ENCODE assay signal across 1 cellular context in the genomic region with DNA sequence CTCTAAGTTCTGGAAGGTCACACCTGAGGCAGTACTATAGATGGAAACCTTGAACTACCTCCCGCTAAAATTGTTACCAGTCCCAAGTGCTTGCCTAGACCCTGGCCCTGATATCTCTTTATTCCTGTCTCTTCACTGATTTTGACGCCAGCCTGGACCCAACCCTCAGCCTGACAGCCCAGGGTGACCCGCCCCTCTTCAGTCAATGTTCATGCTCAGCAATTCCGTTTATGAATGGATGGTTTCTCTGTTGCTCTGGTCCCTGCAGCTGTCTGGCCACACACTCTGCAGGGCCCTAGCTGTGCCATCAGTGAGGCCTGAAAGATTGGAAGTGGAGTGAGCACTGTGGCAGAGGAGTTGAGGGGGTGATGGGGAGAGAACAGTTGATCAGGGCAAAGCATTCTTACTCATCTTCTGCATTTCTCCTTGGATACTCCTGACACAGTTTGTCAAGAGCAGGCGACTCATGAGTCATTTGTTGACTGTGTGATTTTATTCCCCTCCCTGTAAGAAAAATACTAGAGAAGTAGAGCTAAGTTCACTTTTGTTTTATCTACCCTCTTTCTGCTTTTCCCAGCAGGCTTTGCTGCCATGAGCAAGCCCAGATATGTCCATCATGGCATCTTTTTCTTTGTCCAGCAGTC.
A peak's percentile ranks its signal among the peaks of the same experiment; 100 is the strongest.
TF ChIP-seq lines count a peak whose summit lies in the region.

No MANE protein-coding gene starts in this region.

TF ChIP-seq in HepG2, 621 proteins besides CTCF, POLR2A, EP300 and RAD21 (continued from another document and continues in another):
- TF ChIP-seq, protein P1, sequence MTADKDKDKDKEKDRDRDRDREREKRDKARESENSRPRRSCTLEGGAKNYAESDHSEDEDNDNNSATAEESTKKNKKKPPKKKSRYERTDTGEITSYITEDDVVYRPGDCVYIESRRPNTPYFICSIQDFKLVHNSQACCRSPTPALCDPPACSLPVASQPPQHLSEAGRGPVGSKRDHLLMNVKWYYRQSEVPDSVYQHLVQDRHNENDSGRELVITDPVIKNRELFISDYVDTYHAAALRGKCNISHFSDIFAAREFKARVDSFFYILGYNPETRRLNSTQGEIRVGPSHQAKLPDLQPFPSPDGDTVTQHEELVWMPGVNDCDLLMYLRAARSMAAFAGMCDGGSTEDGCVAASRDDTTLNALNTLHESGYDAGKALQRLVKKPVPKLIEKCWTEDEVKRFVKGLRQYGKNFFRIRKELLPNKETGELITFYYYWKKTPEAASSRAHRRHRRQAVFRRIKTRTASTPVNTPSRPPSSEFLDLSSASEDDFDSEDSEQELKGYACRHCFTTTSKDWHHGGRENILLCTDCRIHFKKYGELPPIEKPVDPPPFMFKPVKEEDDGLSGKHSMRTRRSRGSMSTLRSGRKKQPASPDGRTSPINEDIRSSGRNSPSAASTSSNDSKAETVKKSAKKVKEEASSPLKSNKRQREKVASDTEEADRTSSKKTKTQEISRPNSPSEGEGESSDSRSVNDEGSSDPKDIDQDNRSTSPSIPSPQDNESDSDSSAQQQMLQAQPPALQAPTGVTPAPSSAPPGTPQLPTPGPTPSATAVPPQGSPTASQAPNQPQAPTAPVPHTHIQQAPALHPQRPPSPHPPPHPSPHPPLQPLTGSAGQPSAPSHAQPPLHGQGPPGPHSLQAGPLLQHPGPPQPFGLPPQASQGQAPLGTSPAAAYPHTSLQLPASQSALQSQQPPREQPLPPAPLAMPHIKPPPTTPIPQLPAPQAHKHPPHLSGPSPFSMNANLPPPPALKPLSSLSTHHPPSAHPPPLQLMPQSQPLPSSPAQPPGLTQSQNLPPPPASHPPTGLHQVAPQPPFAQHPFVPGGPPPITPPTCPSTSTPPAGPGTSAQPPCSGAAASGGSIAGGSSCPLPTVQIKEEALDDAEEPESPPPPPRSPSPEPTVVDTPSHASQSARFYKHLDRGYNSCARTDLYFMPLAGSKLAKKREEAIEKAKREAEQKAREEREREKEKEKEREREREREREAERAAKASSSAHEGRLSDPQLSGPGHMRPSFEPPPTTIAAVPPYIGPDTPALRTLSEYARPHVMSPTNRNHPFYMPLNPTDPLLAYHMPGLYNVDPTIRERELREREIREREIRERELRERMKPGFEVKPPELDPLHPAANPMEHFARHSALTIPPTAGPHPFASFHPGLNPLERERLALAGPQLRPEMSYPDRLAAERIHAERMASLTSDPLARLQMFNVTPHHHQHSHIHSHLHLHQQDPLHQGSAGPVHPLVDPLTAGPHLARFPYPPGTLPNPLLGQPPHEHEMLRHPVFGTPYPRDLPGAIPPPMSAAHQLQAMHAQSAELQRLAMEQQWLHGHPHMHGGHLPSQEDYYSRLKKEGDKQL (CRISPR knock-in tag; IDR thresholded peaks at IDR 0.05; ENCODE audit: low read depth), result no peak
- TF ChIP-seq ZFAT (CRISPR knock-in tag; conservative IDR thresholded peaks at IDR 0.05), result no peak
- TF ChIP-seq ZNF761 (CRISPR knock-in tag; conservative IDR thresholded peaks at IDR 0.05), result no peak
- no peak for TF ChIP-seq ZMYM4 (CRISPR knock-in tag; IDR thresholded peaks at IDR 0.05)
- TF ChIP-seq RXRA (CRISPR knock-in tag; IDR thresholded peaks at IDR 0.05), result no peak
- TF ChIP-seq DPF2 (CRISPR knock-in tag; IDR thresholded peaks at IDR 0.05; ENCODE audit: borderline replicate concordance, low read depth), result no peak
- no peak for TF ChIP-seq ZNF737 (CRISPR knock-in tag; IDR thresholded peaks at IDR 0.05; ENCODE audit: borderline replicate concordance)
- TF ChIP-seq ZFP62 (CRISPR knock-in tag; IDR thresholded peaks at IDR 0.05), result no peak
- TF ChIP-seq FOXJ3 (CRISPR knock-in tag; IDR thresholded peaks at IDR 0.05; ENCODE audit: borderline replicate concordance), result no peak
- TF ChIP-seq CAMTA2 (CRISPR knock-in tag; IDR thresholded peaks at IDR 0.05; ENCODE audit: borderline replicate concordance), result no peak
- TF ChIP-seq, protein P2, sequence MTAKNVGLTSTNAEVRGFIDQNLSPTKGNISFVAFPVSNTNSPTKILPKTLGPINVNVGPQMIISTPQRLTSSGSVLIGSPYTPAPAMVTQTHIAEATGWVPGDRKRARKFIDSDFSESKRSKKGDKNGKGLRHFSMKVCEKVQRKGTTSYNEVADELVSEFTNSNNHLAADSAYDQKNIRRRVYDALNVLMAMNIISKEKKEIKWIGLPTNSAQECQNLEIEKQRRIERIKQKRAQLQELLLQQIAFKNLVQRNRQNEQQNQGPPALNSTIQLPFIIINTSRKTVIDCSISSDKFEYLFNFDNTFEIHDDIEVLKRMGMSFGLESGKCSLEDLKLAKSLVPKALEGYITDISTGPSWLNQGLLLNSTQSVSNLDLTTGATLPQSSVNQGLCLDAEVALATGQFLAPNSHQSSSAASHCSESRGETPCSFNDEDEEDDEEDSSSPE (CRISPR knock-in tag; IDR thresholded peaks at IDR 0.05), result no peak
- TF ChIP-seq FOXK2 (IDR thresholded peaks at IDR 0.05), result no peak
- TF ChIP-seq, protein P3, sequence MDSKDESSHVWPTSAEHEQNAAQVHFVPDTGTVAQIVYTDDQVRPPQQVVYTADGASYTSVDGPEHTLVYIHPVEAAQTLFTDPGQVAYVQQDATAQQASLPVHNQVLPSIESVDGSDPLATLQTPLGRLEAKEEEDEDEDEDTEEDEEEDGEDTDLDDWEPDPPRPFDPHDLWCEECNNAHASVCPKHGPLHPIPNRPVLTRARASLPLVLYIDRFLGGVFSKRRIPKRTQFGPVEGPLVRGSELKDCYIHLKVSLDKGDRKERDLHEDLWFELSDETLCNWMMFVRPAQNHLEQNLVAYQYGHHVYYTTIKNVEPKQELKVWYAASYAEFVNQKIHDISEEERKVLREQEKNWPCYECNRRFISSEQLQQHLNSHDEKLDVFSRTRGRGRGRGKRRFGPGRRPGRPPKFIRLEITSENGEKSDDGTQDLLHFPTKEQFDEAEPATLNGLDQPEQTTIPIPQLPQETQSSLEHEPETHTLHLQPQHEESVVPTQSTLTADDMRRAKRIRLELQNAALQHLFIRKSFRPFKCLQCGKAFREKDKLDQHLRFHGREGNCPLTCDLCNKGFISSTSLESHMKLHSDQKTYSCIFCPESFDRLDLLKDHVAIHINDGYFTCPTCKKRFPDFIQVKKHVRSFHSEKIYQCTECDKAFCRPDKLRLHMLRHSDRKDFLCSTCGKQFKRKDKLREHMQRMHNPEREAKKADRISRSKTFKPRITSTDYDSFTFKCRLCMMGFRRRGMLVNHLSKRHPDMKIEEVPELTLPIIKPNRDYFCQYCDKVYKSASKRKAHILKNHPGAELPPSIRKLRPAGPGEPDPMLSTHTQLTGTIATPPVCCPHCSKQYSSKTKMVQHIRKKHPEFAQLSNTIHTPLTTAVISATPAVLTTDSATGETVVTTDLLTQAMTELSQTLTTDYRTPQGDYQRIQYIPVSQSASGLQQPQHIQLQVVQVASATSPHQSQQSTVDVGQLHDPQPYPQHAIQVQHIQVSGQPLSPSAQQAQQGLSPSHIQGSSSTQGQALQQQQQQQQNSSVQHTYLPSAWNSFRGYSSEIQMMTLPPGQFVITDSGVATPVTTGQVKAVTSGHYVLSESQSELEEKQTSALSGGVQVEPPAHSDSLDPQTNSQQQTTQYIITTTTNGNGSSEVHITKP (CRISPR knock-in tag; IDR thresholded peaks at IDR 0.05; ENCODE audit: low read depth), result no peak
- TF ChIP-seq SMARCC2 (IDR thresholded peaks at IDR 0.05), result no peak
- no peak for TF ChIP-seq CHD2 (IDR thresholded peaks at IDR 0.05; ENCODE audit: low read depth, low read length)
- no peak for TF ChIP-seq ZBTB39 (CRISPR knock-in tag; IDR thresholded peaks at IDR 0.05)
- TF ChIP-seq, protein P4, sequence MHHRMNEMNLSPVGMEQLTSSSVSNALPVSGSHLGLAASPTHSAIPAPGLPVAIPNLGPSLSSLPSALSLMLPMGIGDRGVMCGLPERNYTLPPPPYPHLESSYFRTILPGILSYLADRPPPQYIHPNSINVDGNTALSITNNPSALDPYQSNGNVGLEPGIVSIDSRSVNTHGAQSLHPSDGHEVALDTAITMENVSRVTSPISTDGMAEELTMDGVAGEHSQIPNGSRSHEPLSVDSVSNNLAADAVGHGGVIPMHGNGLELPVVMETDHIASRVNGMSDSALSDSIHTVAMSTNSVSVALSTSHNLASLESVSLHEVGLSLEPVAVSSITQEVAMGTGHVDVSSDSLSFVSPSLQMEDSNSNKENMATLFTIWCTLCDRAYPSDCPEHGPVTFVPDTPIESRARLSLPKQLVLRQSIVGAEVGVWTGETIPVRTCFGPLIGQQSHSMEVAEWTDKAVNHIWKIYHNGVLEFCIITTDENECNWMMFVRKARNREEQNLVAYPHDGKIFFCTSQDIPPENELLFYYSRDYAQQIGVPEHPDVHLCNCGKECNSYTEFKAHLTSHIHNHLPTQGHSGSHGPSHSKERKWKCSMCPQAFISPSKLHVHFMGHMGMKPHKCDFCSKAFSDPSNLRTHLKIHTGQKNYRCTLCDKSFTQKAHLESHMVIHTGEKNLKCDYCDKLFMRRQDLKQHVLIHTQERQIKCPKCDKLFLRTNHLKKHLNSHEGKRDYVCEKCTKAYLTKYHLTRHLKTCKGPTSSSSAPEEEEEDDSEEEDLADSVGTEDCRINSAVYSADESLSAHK (CRISPR knock-in tag; IDR thresholded peaks at IDR 0.05; ENCODE audit: borderline replicate concordance), result no peak
- TF ChIP-seq ZNF564 (CRISPR knock-in tag; IDR thresholded peaks at IDR 0.05), result no peak
- no peak for TF ChIP-seq REL (CRISPR knock-in tag; conservative IDR thresholded peaks at IDR 0.05)
- TF ChIP-seq, protein P5, sequence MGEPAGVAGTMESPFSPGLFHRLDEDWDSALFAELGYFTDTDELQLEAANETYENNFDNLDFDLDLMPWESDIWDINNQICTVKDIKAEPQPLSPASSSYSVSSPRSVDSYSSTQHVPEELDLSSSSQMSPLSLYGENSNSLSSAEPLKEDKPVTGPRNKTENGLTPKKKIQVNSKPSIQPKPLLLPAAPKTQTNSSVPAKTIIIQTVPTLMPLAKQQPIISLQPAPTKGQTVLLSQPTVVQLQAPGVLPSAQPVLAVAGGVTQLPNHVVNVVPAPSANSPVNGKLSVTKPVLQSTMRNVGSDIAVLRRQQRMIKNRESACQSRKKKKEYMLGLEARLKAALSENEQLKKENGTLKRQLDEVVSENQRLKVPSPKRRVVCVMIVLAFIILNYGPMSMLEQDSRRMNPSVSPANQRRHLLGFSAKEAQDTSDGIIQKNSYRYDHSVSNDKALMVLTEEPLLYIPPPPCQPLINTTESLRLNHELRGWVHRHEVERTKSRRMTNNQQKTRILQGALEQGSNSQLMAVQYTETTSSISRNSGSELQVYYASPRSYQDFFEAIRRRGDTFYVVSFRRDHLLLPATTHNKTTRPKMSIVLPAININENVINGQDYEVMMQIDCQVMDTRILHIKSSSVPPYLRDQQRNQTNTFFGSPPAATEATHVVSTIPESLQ (CRISPR knock-in tag; conservative IDR thresholded peaks at IDR 0.05), result no peak
- TF ChIP-seq NBN (conservative IDR thresholded peaks at IDR 0.05), result no peak
- no peak for TF ChIP-seq IRF2 (CRISPR knock-in tag; IDR thresholded peaks at IDR 0.05)
- TF ChIP-seq NR2F2 (IDR thresholded peaks at IDR 0.05; ENCODE audit: borderline replicate concordance, low read depth), result no peak
- no peak for TF ChIP-seq TOPORS (CRISPR knock-in tag; IDR thresholded peaks at IDR 0.05)
- no peak for TF ChIP-seq KLF6 (CRISPR knock-in tag; IDR thresholded peaks at IDR 0.05)
- TF ChIP-seq JUND (CRISPR knock-in tag; IDR thresholded peaks at IDR 0.05), result no peak
- TF ChIP-seq, protein P6, sequence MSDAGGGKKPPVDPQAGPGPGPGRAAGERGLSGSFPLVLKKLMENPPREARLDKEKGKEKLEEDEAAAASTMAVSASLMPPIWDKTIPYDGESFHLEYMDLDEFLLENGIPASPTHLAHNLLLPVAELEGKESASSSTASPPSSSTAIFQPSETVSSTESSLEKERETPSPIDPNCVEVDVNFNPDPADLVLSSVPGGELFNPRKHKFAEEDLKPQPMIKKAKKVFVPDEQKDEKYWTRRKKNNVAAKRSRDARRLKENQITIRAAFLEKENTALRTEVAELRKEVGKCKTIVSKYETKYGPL (CRISPR knock-in tag; IDR thresholded peaks at IDR 0.05), result no peak
- no peak for TF ChIP-seq FOXP1 (IDR thresholded peaks at IDR 0.05)
- 0 out of 2 replicates have a peak, but pooled peaks have one; percentile 45 for TF ChIP-seq FOXP1 (CRISPR knock-in tag; IDR thresholded peaks at IDR 0.05)
- no peak for TF ChIP-seq ZNF496 (CRISPR knock-in tag; IDR thresholded peaks at IDR 0.05; ENCODE audit: insufficient replicate concordance)
- TF ChIP-seq RFXANK (CRISPR knock-in tag; IDR thresholded peaks at IDR 0.05), result peak; percentile 93; the same call in 1 of the 2 replicates
- peak; percentile 37; the same call in 1 of the 2 replicates for TF ChIP-seq RARA (CRISPR knock-in tag; IDR thresholded peaks at IDR 0.05)
- TF ChIP-seq DNMT1 (CRISPR knock-in tag; IDR thresholded peaks at IDR 0.05), result no peak
